ENCODE assay signal across 23 cellular contexts in genomic region chr2:171578156-171578803, GRCh38. TPM values are rescaled to one million over a fixed set of nuclear protein-coding genes. Genes with fewer than 3 reads are reported as not detected.
"Had no signal": no experiment of that assay in that cellular context is flagged by ENCODE, and none has a peak within 500 bp of the region (broad histone marks: within the 10 kb centered on the region; RNA-seq: fewer than 3 reads in every experiment).

No MANE protein-coding gene starts in this region.

- H3K36me3 ChIP-seq: MG63, Peyer's patch, SJCRH30 had no signal

- ATAC-seq: Right ventricle myocardium inferior, SK-N-SH treated with all-trans-retinoic acid at 6 μM for 48 hours had no signal

- H3K4me3 ChIP-seq: MG63, PC-9, Peyer's patch, SJCRH30 had no signal

- H3K27ac ChIP-seq: PC-9, Peyer's patch, SJCRH30 had no signal

- H3K4me1 ChIP-seq: Peyer's patch, SJCRH30 had no signal

- H3K27me3 ChIP-seq: MG63, Peyer's patch, SJCRH30 had no signal

- H3K9me3 ChIP-seq: MG63, Peyer's patch, SJCRH30 had no signal

- DNase-seq: Karpas-422; KG1; MG63; NCI-H1092 treated with DMSO at 0.1 percent for 48 hours; NCI-H1436; NCI-H187; NCI-H2029; NCI-H2081 treated with DMSO at 0.1 percent for 48 hours; NCI-H2171; NCI-H226; NCI-H446; NCI-H510A; NCI-H524 treated with DMSO at 0.1 percent for 48 hours; NCI-H69; NCI-H774; NK-92 treated with Interleukin-12 subunit alpha and Interleukin-12 subunit beta, amount 100 ng/mL, for 24 hours; PC-9; Peyer's patch; SHP77 treated with DMSO at 0.1 percent for 48 hours; SJCRH30 had no signal

RNA-seq across cellular contexts. Expression of gene CYBRD1, which starts 56.0 kb away (rescaled TPM):
- total RNA-seq: OCI-LY7 had no signal
